8 cellular contexts compared by ENCODE assay signal in the genomic region with DNA sequence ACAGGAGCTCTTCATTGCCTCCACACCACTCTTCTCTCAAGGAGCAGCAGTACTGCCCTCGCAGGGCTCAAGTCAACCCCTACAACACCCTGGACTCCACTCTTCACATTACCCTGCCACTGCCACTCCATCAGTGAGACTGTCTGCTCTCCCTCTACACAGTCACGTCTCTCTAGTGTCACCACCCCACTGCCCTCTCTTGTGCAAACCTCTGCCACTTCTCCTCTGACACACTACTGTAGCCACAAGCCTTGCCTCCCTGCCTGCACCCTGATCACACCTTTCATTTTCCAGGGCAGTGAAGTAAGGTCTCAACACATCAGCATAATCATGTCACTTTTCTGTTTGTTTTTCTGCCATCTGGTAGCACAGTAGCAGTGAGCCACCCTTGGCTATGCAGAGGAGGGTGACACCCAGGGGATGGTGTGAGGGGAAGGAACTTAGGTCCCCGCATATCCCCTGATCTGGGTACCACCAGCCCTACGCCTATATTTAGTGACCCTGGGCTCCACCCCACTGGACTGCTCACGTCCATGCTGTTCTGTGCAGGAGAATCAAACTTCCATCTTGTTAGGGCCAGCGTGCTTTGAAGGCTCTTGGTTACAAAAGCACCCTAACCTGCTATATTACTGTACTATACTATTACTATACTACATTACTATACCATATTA. TPM values are rescaled to one million over a fixed set of nuclear protein-coding genes. Genes with fewer than 3 reads are reported as not detected.
A peak's percentile ranks its signal among the peaks of the same experiment; 100 is the strongest.
DNase-seq lines count a peak whose midpoint lies in the region; ATAC-seq and TF ChIP-seq lines count a peak whose summit lies in the region.

No MANE protein-coding gene starts in this region.

- peaks cover 45% of the 10 kb centered on the region for H3K36me3 Mint-ChIP-seq in dendritic cell treated with granulocyte-macrophage colony-stimulating factor and Interleukin-4, amounts not matched to agents 40 ng/mL and 50 ng/mL, for 4 days (ENCODE audit: low read depth)

- H3K18ac ChIP-seq in trophoblast cell (ENCODE audit: low read length): no peak overlapping the region

- no peak overlapping the region for H3K4ac ChIP-seq in trophoblast cell (ENCODE audit: low read depth, low read length)

- no peak overlapping the region for H2BK5ac ChIP-seq in trophoblast cell (ENCODE audit: low read depth, low read length, poor library complexity)

- H3K4me3 ChIP-seq in DND-41 (ENCODE audit: low read depth in 1 of 2, low read length in 2 of 2) (peak overlapping the region; percentile 82 to 97; a peak in 3 of 4 replicates), trophoblast cell (ENCODE audit: low read depth, low read length) (no peak overlapping the region)

- H4K91ac ChIP-seq in trophoblast cell (ENCODE audit: low read depth, low read length): no peak overlapping the region

- H3K27me3 Mint-ChIP-seq in dendritic cell treated with granulocyte-macrophage colony-stimulating factor and Interleukin-4, amounts not matched to agents 40 ng/mL and 50 ng/mL, for 4 days: no peaks in the 10 kb centered on the region

- H3K4me1 ChIP-seq in DND-41 (ENCODE audit: insufficient read depth, low read length) (peaks cover 34% of the 10 kb centered on the region), trophoblast cell (ENCODE audit: control insufficient read depth in 1 of 2, insufficient read depth in 2 of 2, low read length in 2 of 2) (peaks cover 0 to 12% of the 10 kb centered on the region in 2 experiments)

- H4K20me1 ChIP-seq in DND-41 (ENCODE audit: insufficient read depth, low read length): peaks cover 7% of the 10 kb centered on the region

- no peak overlapping the region for H3K23ac ChIP-seq in trophoblast cell (ENCODE audit: low read length)

- H2AK5ac ChIP-seq in trophoblast cell (ENCODE audit: low read length): no peak overlapping the region

- peak overlapping the region; percentile 98 for H3K27ac ChIP-seq in DND-41 (ENCODE audit: low read length)
- no peak overlapping the region for H3K27ac ChIP-seq in trophoblast cell (ENCODE audit: low read depth, low read length)

- no peak overlapping the region for H3K14ac ChIP-seq in trophoblast cell (ENCODE audit: low read length)

- H3K4me3 Mint-ChIP-seq in dendritic cell treated with granulocyte-macrophage colony-stimulating factor and Interleukin-4, amounts not matched to agents 40 ng/mL and 50 ng/mL, for 4 days: no peak overlapping the region

- peaks cover 5% of the 10 kb centered on the region; the same call in 1 of the 2 replicates for H3K36me3 ChIP-seq in DND-41 (ENCODE audit: insufficient read depth, low read length)
- no peaks in the 10 kb centered on the region for H3K36me3 ChIP-seq in trophoblast cell (ENCODE audit: control insufficient read depth in 1 of 2, insufficient read depth in 2 of 2, low read length in 2 of 2)

- no peak overlapping the region for H2BK120ac ChIP-seq in trophoblast cell (ENCODE audit: insufficient read depth, low read length, poor library complexity)

- peaks cover 33% of the 10 kb centered on the region for H3K4me1 Mint-ChIP-seq in dendritic cell treated with granulocyte-macrophage colony-stimulating factor and Interleukin-4, amounts not matched to agents 40 ng/mL and 50 ng/mL, for 4 days (ENCODE audit: low read depth)

- H3K4me2 ChIP-seq in DND-41 (ENCODE audit: insufficient read depth, low read length) (peak overlapping the region; percentile 99), trophoblast cell (ENCODE audit: low read length) (no peak overlapping the region)

- no peak for TF ChIP-seq CTCF in DND-41 (IDR thresholded peaks at IDR 0.05; ENCODE audit: borderline replicate concordance, extremely low read depth, low read length, poor library complexity, severe bottlenecking)

- ATAC-seq in DND-41 (ENCODE audit: insufficient read depth, low read depth) (no peak), HG03045 (IDR thresholded peaks at IDR 0.05; ENCODE audit: unreplicated experiment) (no peak), GM18861 (IDR thresholded peaks at IDR 0.05; ENCODE audit: unreplicated experiment) (no peak)

- H3K27ac Mint-ChIP-seq in dendritic cell treated with granulocyte-macrophage colony-stimulating factor and Interleukin-4, amounts not matched to agents 40 ng/mL and 50 ng/mL, for 4 days: peak overlapping the region; percentile 7

- H2BK12ac ChIP-seq in trophoblast cell (ENCODE audit: low read length): no peak overlapping the region

- H3K9me3 ChIP-seq in DND-41 (ENCODE audit: insufficient read depth, low read length, severe bottlenecking): peaks cover 2% of the 10 kb centered on the region
- H3K9me3 ChIP-seq in trophoblast cell (ENCODE audit: insufficient read depth, low read depth, low read length): peaks cover 4% of the 10 kb centered on the region

- H3K9ac ChIP-seq in DND-41 (ENCODE audit: low read depth, low read length) (peak overlapping the region; percentile 75), trophoblast cell (ENCODE audit: low read length) (peak overlapping the region; percentile 11)

- DNase-seq in DND-41 (no peak), NCI-H69 (lab: John Stamatoyannopoulos, UW) (peak; percentile 0), trophoblast cell (no peak), germinal center (ENCODE audit: low spot score) (no peak), CD1c-positive myeloid dendritic cell (ENCODE audit: extremely low spot score) (no peak)

- H4K12ac ChIP-seq in trophoblast cell (ENCODE audit: low read depth, low read length): no peak overlapping the region

- no peaks in the 10 kb centered on the region for H3K9me3 Mint-ChIP-seq in dendritic cell treated with granulocyte-macrophage colony-stimulating factor and Interleukin-4, amounts not matched to agents 40 ng/mL and 50 ng/mL, for 4 days

- no peak overlapping the region for H2AFZ ChIP-seq in DND-41 (ENCODE audit: low read depth, low read length)
- no peak overlapping the region for H2AFZ ChIP-seq in trophoblast cell (ENCODE audit: insufficient read depth, low read length, poor library complexity)

- peaks cover 12% of the 10 kb centered on the region for H3K79me1 ChIP-seq in trophoblast cell (ENCODE audit: low read length)

- no peaks in the 10 kb centered on the region for H3K27me3 ChIP-seq in DND-41 (ENCODE audit: insufficient read depth, low read length, poor library complexity)
- H3K27me3 ChIP-seq in trophoblast cell (ENCODE audit: insufficient read depth, low read length): no peaks in the 10 kb centered on the region

- WGBS in trophoblast cell (ENCODE audit: extremely low coverage, insufficient coverage, insufficient read length): no CpG with 5 or more reads among the region's 6 CpGs

- intact Hi-C loops in dendritic cell treated with granulocyte-macrophage colony-stimulating factor and Interleukin-4, amounts not matched to agents 40 ng/mL and 50 ng/mL, for 4 days (cut with micrococcal nuclease): no loop called here

- peaks cover 21% of the 10 kb centered on the region for H3K79me2 ChIP-seq in DND-41 (ENCODE audit: insufficient read depth, low read length)
- H3K79me2 ChIP-seq in trophoblast cell (ENCODE audit: control insufficient read depth, insufficient read depth, low read length, poor library complexity): peaks cover 3% of the 10 kb centered on the region

- no peak overlapping the region for H4K8ac ChIP-seq in trophoblast cell (ENCODE audit: low read depth, low read length)

RNA-seq across cellular contexts. Expression of gene C10orf143, which starts 1.6 kb away (rescaled TPM):
- polyA plus RNA-seq in trophoblast cell (2013): 0.94 and 1.4 TPM in 2 replicates

RNA-seq across cellular contexts. Expression of gene GLRX3, which starts 27.1 kb away (rescaled TPM):
- polyA plus RNA-seq in trophoblast cell (2013): 160 and 164 TPM in 2 replicates
